ENCODE assay signal across 24 cellular contexts in genomic region chr18:32443356-32443755, GRCh38.
"Had no signal": no experiment of that assay in that cellular context is flagged by ENCODE, and none has a peak within 500 bp of the region (broad histone marks: within the 10 kb centered on the region; RNA-seq: fewer than 3 reads in every experiment).

No MANE protein-coding gene starts in this region.

- H3K36me3 Mint-ChIP-seq: activated CD4-positive, alpha-beta memory T cell treated with anti-CD3 and anti-CD28 coated beads for 36 hours; activated naive CD4-positive, alpha-beta T cell treated with anti-CD3 and anti-CD28 coated beads, Interleukin-2, amount 10 ng/mL, durations not matched to agents 7 days and 5 days; brain; memory B cell; WTC11 had no signal

- ATAC-seq: activated naive CD8-positive, alpha-beta T cell treated with anti-CD3 and anti-CD28 coated beads, Interleukin-2, amount 50 U/mL, for 24 hours; heart left ventricle; left colon; upper lobe of right lung; WTC11 had no signal

- H3K27ac Mint-ChIP-seq: activated CD4-positive, alpha-beta memory T cell treated with anti-CD3 and anti-CD28 coated beads for 36 hours; activated naive CD4-positive, alpha-beta T cell treated with anti-CD3 and anti-CD28 coated beads, Interleukin-2, amount 10 ng/mL, durations not matched to agents 7 days and 5 days; activated naive CD8-positive, alpha-beta T cell treated with anti-CD3 and anti-CD28 coated beads, Interleukin-2, amount 50 U/mL, for 24 hours; memory B cell; progenitor cell of endocrine pancreas; WTC11 had no signal

- H3K9me3 Mint-ChIP-seq: activated CD4-positive, alpha-beta memory T cell treated with anti-CD3 and anti-CD28 coated beads for 36 hours; activated naive CD4-positive, alpha-beta T cell treated with anti-CD3 and anti-CD28 coated beads, Interleukin-2, amount 10 ng/mL, durations not matched to agents 7 days and 5 days; activated naive CD8-positive, alpha-beta T cell treated with anti-CD3 and anti-CD28 coated beads, Interleukin-2, amount 50 U/mL, for 24 hours; brain; memory B cell; WTC11 had no signal

- H3K27ac ChIP-seq: esophagus muscularis mucosa, heart left ventricle, sigmoid colon, upper lobe of right lung had no signal

- H3K4me3 ChIP-seq: esophagus muscularis mucosa, heart left ventricle, sigmoid colon, upper lobe of right lung had no signal

- H3K4me3 Mint-ChIP-seq: activated CD4-positive, alpha-beta memory T cell treated with anti-CD3 and anti-CD28 coated beads for 36 hours; activated naive CD4-positive, alpha-beta T cell treated with anti-CD3 and anti-CD28 coated beads, Interleukin-2, amount 10 ng/mL, durations not matched to agents 7 days and 5 days; activated naive CD8-positive, alpha-beta T cell treated with anti-CD3 and anti-CD28 coated beads, Interleukin-2, amount 50 U/mL, for 24 hours; memory B cell; WTC11 had no signal

- H3K4me1 Mint-ChIP-seq: activated naive CD4-positive, alpha-beta T cell treated with anti-CD3 and anti-CD28 coated beads, Interleukin-2, amount 10 ng/mL, durations not matched to agents 7 days and 5 days; activated naive CD8-positive, alpha-beta T cell treated with anti-CD3 and anti-CD28 coated beads, Interleukin-2, amount 50 U/mL, for 24 hours; memory B cell had no signal

- DNase-seq: activated CD4-positive, alpha-beta memory T cell treated with anti-CD3 and anti-CD28 coated beads for 36 hours; activated CD4-positive, alpha-beta T cell treated with anti-CD3 and anti-CD28 coated beads for 48 hours; activated naive CD4-positive, alpha-beta T cell treated with anti-CD3 and anti-CD28 coated beads, Interleukin-2, amount 10 ng/mL, durations not matched to agents 7 days and 5 days; activated naive CD8-positive, alpha-beta T cell treated with anti-CD3 and anti-CD28 coated beads, Interleukin-2, amount 50 U/mL, for 24 hours; activated T-cell treated with anti-CD3 and anti-CD28 coated beads, Interleukin-2, amount 50 U/mL, for 48 hours; aorta; dermis blood vessel endothelial cell; effector memory CD4-positive, alpha-beta T cell; heart left ventricle; islet precursor cell; left colon; occipital lobe; retina; sigmoid colon; stimulated activated CD4-positive, alpha-beta T cell treated with anti-CD3 and anti-CD28 coated beads, Interleukin-2, amount 100 ng/mL, for 48 hours; stimulated activated CD8-positive, alpha-beta memory T cell treated with anti-CD3 and anti-CD28 coated beads, Interleukin-4, amount 100 ng/mL, for 48 hours; stimulated activated naive CD4-positive, alpha-beta T cell; T-helper 9 cell; upper lobe of right lung had no signal

- H3K36me3 ChIP-seq: esophagus muscularis mucosa, heart left ventricle, sigmoid colon, upper lobe of right lung had no signal

- H3K9me3 ChIP-seq: esophagus muscularis mucosa, heart left ventricle, sigmoid colon, upper lobe of right lung had no signal

- H3K4me1 ChIP-seq: upper lobe of right lung had no signal

- H3K27me3 ChIP-seq: esophagus muscularis mucosa, heart left ventricle, sigmoid colon, upper lobe of right lung had no signal
